ENCODE assay signal across 1 cellular context in the genomic region with DNA sequence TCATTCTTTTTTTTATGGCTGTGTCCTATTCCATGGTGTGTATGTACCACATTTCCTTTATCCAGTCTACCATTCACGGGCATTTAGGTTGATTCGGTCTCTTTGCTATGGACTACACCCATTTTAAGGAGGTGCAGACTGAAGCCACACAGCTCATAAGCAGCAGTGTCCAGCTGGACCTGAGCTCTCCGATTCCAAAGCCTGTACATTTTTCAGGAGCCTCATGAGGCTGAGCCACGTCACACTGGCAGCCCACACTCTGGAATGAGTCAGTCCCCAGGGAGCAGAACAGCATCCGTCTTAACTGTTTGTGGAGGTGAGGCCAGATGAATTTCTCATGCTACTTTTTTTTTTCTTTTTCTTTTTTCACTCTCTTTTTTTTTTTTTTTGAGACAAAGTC.
TF ChIP-seq lines count a peak whose summit lies in the region.

No MANE protein-coding gene starts in this region.

TF ChIP-seq in IMR-90, 13 proteins besides CTCF, POLR2A, EP300 and RAD21 (continued from another document):
- TF ChIP-seq BHLHE40 (IDR thresholded peaks at IDR 0.05; ENCODE audit: low read depth, low read length): 0 out of 2 replicates have a peak, but pooled peaks have one; percentile 3
- TF ChIP-seq RCOR1 (IDR thresholded peaks at IDR 0.05; ENCODE audit: insufficient replicate concordance, low read length): peak; percentile 98
- peak; percentile 65; the same call in 1 of the 2 replicates for TF ChIP-seq FOS (IDR thresholded peaks at IDR 0.05; ENCODE audit: low read depth, low read length)
